8 cellular contexts compared by ENCODE assay signal in the genomic region with DNA sequence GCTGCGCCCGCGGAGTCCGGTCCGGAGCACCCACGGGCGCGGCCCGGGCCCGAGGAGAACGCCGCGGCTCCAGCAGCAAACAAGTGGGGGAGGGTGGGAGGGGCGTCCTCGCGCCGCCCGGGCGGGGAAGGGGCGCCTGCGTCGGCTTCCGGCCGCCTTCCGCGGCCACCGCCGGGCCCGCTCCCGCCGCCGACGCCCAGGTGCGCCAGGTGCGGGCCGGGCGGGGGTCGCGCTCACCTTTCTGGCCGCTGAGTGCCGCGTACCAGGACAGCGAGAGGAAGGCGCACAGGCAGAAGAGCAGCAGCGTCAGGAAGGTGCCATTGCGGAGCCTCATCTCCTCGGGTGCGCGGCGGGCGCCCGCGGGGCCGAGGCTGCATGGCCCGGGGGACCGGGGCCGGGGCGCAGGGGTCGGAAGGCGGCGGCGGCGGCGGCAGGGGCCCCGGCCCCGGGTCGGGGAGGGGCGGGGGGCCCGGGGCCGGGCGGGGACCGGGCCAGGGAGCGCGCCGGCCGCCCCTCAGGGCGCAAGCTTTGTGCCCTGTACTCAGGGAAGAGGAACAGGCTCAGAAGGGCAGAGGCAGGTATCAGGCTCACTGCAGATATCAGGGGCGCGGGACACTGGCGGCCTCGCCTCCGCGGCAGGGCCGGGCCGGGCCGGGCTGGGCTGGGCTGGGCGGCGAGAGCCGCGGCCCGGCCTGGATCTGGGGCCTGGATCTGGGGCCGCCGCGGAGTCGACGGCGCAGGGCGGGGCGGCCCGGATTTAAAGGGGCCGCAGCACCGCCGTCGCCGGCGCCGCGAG. TPM values are rescaled to one million over a fixed set of nuclear protein-coding genes. Genes with fewer than 3 reads are reported as not detected.
DNase-seq lines count a peak whose midpoint lies in the region; ATAC-seq and TF ChIP-seq lines count a peak whose summit lies in the region.

A gene (minus strand): TSS at position 617 of the 796 bp plus-strand sequence. CDS start 283 bp downstream, at position 334.

- H3K27ac ChIP-seq in CD4-positive, alpha-beta T cell (ENCODE audit: low read depth, low read length): peak within 1 kb of the TSS; percentile 67
- H3K27ac ChIP-seq in muscle layer of duodenum (ENCODE audit: low read length): no peak within 1 kb of the TSS
- H3K27ac ChIP-seq in thoracic aorta: peak within 1 kb of the TSS; percentile 75 to 85

- H3K27me3 ChIP-seq in CD4-positive, alpha-beta T cell (ENCODE audit: control insufficient read depth, insufficient read depth, low read length): no peaks in the 10 kb centered on the region
- no peaks in the 10 kb centered on the region for H3K27me3 ChIP-seq in muscle layer of duodenum (ENCODE audit: low read depth, low read length)
- no peaks in the 10 kb centered on the region for H3K27me3 ChIP-seq in thoracic aorta (replicated peaks; ENCODE audit: insufficient read depth)

- peaks cover 33% of the 10 kb centered on the region for H3K4me1 Mint-ChIP-seq in CD4-positive, alpha-beta T cell (ENCODE audit: low read depth)
- H3K4me1 Mint-ChIP-seq in activated T-helper 1 cell treated with anti-CD3 and anti-CD28 coated beads, Interleukin-12 subunit alpha, Interleukin-12 subunit beta, Interleukin-2, Interleukin-4 antibody, amounts not matched to agents 30 ng/mL and 10 ng/mL and 1 ng/mL, durations not matched to agents 14 hours and 24 hours and 36 hours (ENCODE audit: low read depth): peaks cover 33% of the 10 kb centered on the region

- no peaks in the 10 kb centered on the region for H3K27me3 Mint-ChIP-seq in CD4-positive, alpha-beta T cell
- no peaks in the 10 kb centered on the region for H3K27me3 Mint-ChIP-seq in activated T-helper 1 cell treated with anti-CD3 and anti-CD28 coated beads, Interleukin-12 subunit alpha, Interleukin-12 subunit beta, Interleukin-2, Interleukin-4 antibody, amounts not matched to agents 30 ng/mL and 10 ng/mL and 1 ng/mL, durations not matched to agents 14 hours and 24 hours and 36 hours (ENCODE audit: insufficient read depth)

- CTCF ChIA-PET in CD4-positive, alpha-beta T cell (lab: Charles Lee): no interaction called here

- intact Hi-C loops in CD4-positive, alpha-beta T cell (cut with DNase I, micrococcal nuclease): loop anchor here (1.0 to 10.0 kb wide), 5 partner anchors 14 to 488 kb away; a partner anchor contains a TSS
- intact Hi-C loops in activated T-helper 1 cell treated with anti-CD3 and anti-CD28 coated beads, Interleukin-12 subunit alpha, Interleukin-12 subunit beta, Interleukin-2, Interleukin-4 antibody, amounts not matched to agents 30 ng/mL and 10 ng/mL and 1 ng/mL, durations not matched to agents 14 hours and 24 hours and 36 hours (cut with micrococcal nuclease): loop anchor here (1.0 to 10.0 kb wide), 6 partner anchors 14 to 1572 kb away; a partner anchor contains a TSS

- H3K27ac Mint-ChIP-seq in CD4-positive, alpha-beta T cell: no peak within 1 kb of the TSS
- peak within 1 kb of the TSS; percentile 81 for H3K27ac Mint-ChIP-seq in activated T-helper 1 cell treated with anti-CD3 and anti-CD28 coated beads, Interleukin-12 subunit alpha, Interleukin-12 subunit beta, Interleukin-2, Interleukin-4 antibody, amounts not matched to agents 30 ng/mL and 10 ng/mL and 1 ng/mL, durations not matched to agents 14 hours and 24 hours and 36 hours

- peak within 1 kb of the TSS; percentile 76 for H3K4me3 Mint-ChIP-seq in CD4-positive, alpha-beta T cell
- peak within 1 kb of the TSS; percentile 86 for H3K4me3 Mint-ChIP-seq in activated T-helper 1 cell treated with anti-CD3 and anti-CD28 coated beads, Interleukin-12 subunit alpha, Interleukin-12 subunit beta, Interleukin-2, Interleukin-4 antibody, amounts not matched to agents 30 ng/mL and 10 ng/mL and 1 ng/mL, durations not matched to agents 14 hours and 24 hours and 36 hours

- no peaks in the 10 kb centered on the region for H3K9me3 Mint-ChIP-seq in CD4-positive, alpha-beta T cell
- no peaks in the 10 kb centered on the region for H3K9me3 Mint-ChIP-seq in activated T-helper 1 cell treated with anti-CD3 and anti-CD28 coated beads, Interleukin-12 subunit alpha, Interleukin-12 subunit beta, Interleukin-2, Interleukin-4 antibody, amounts not matched to agents 30 ng/mL and 10 ng/mL and 1 ng/mL, durations not matched to agents 14 hours and 24 hours and 36 hours

- peak; percentile 72 for ATAC-seq in CD4-positive, alpha-beta T cell (ENCODE audit: poor library complexity)
- ATAC-seq in HG03342 (IDR thresholded peaks at IDR 0.05; ENCODE audit: unreplicated experiment) (peak; percentile 70), thoracic aorta (ENCODE audit: insufficient number of reproducible peaks, low FRiP score, low read depth) (peak; percentile 78)

- TF ChIP-seq CTCF in CD4-positive, alpha-beta T cell (IDR thresholded peaks at IDR 0.05): no peak
- TF ChIP-seq CTCF in thoracic aorta (IDR thresholded peaks at IDR 0.05): no peak

- DNase-seq in CD4-positive, alpha-beta T cell: peak in 9 of 10 experiments; percentile 39 to 66 (median 53)
- DNase-seq in GM19240 (ENCODE audit: insufficient read length, low spot score): peak; percentile 85
- peak; percentile 51 to 68 for DNase-seq in NOMO-1 (lab: John Stamatoyannopoulos, UW; ENCODE audit: unreplicated experiment in 2 of 2)
- peak; percentile 67 for DNase-seq in activated T-helper 1 cell treated with anti-CD3 and anti-CD28 coated beads, Interleukin-12 subunit alpha, Interleukin-12 subunit beta, Interleukin-2, Interleukin-4 antibody, amounts not matched to agents 30 ng/mL and 10 ng/mL and 1 ng/mL, durations not matched to agents 14 hours and 24 hours and 36 hours (ENCODE audit: low spot score)
- DNase-seq in fibroblast of gingiva (ENCODE audit: low read depth): peak; percentile 76
- no peak for DNase-seq in thoracic aorta (ENCODE audit: low spot score)

- no peaks in the 10 kb centered on the region for H3K9me3 ChIP-seq in CD4-positive, alpha-beta T cell (ENCODE audit: control insufficient read depth, low read length)
- H3K9me3 ChIP-seq in muscle layer of duodenum (ENCODE audit: control insufficient read depth in 1 of 2, low read length in 2 of 2): no peaks in the 10 kb centered on the region
- no peaks in the 10 kb centered on the region for H3K9me3 ChIP-seq in thoracic aorta

- H3K36me3 ChIP-seq in muscle layer of duodenum (ENCODE audit: control insufficient read depth in 1 of 2, insufficient read depth in 2 of 2, low read length in 2 of 2) (no peaks in the 10 kb centered on the region), thoracic aorta (no peaks in the 10 kb centered on the region)

- POLR2A ChIA-PET in CD4-positive, alpha-beta T cell (lab: Charles Lee): interaction anchor here (0.6 to 4.7 kb wide), 6 partner anchors 11 to 183 kb away, joined by 3 to 48 read pairs (median 8); a partner anchor contains a TSS

- H3K4me1 ChIP-seq in muscle layer of duodenum (ENCODE audit: control insufficient read depth in 1 of 2, insufficient read depth in 2 of 2, low read length in 2 of 2): peaks cover 23 to 35% of the 10 kb centered on the region in 2 donors
- H3K4me1 ChIP-seq in thoracic aorta (ENCODE audit: control insufficient read depth in 1 of 2, low read depth in 2 of 2): peaks cover 15 to 29% of the 10 kb centered on the region in 2 donors

- peaks cover 13% of the 10 kb centered on the region for H3K36me3 Mint-ChIP-seq in CD4-positive, alpha-beta T cell (ENCODE audit: low read depth)
- H3K36me3 Mint-ChIP-seq in activated T-helper 1 cell treated with anti-CD3 and anti-CD28 coated beads, Interleukin-12 subunit alpha, Interleukin-12 subunit beta, Interleukin-2, Interleukin-4 antibody, amounts not matched to agents 30 ng/mL and 10 ng/mL and 1 ng/mL, durations not matched to agents 14 hours and 24 hours and 36 hours (ENCODE audit: low read depth): peaks cover 11% of the 10 kb centered on the region

- peak within 1 kb of the TSS; percentile 37 to 73 for H3K4me3 ChIP-seq in muscle layer of duodenum (ENCODE audit: low read depth in 1 of 2, low read length in 2 of 2)
- H3K4me3 ChIP-seq in thoracic aorta: peak within 1 kb of the TSS; percentile 95

RNA-seq across cellular contexts. Expression of the gene that starts here (rescaled TPM):
- total RNA-seq in CD4-positive, alpha-beta T cell: 100 to 1,000 TPM; 141 to 145 TPM
- total RNA-seq in activated T-helper 1 cell treated with anti-CD3 and anti-CD28 coated beads, Interleukin-12 subunit alpha, Interleukin-12 subunit beta, Interleukin-2, Interleukin-4 antibody, amounts not matched to agents 30 ng/mL and 10 ng/mL and 1 ng/mL, durations not matched to agents 14 hours and 24 hours and 36 hours: 124 and 132 TPM in 2 replicates
- total RNA-seq in thoracic aorta: 10 to 100 TPM; 66.5 to 87.7 TPM
